34 cellular contexts compared by ENCODE assay signal in the genomic region with DNA sequence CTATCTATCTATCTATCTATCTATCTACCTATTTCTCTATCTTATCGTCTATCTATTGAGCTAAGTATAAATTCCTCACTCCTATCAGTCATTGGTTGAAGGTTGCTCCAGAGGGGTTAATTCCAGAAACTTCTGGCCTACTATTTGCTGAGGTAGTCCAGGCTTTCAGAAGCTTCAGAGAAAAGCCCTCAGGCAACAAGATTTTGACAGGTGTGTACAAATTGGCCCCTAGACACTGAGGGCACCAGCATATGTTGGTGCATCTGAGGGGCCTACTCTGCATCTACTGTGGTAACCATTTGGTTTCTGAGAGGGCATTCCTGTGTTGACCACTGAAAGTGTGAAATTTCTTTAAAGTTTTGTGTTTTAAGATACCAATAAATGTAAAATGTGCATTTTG.
DNase-seq lines count a peak whose midpoint lies in the region; ATAC-seq and TF ChIP-seq lines count a peak whose summit lies in the region.
"Had no signal": no experiment of that assay in that cellular context is flagged by ENCODE, and none has a peak within 500 bp of the region (broad histone marks: within the 10 kb centered on the region; RNA-seq: fewer than 3 reads in every experiment).

No MANE protein-coding gene starts in this region.

- H3K4me3 ChIP-seq in MM.1S (ENCODE audit: low read length), result no peak overlapping the region
- no peak overlapping the region for H3K4me3 ChIP-seq in trophoblast cell (ENCODE audit: low read depth, low read length)
- H3K4me3 ChIP-seq: A549; BLaER1; BLaER1 treated with 17β-estradiol and CSF1 and Interleukin-3, amounts not matched to agents 10 nM and 100 nM had no signal

- H3K9me3 Mint-ChIP-seq in HFFc6, result no peaks in the 10 kb centered on the region
- H3K9me3 Mint-ChIP-seq: CD14-positive monocyte; CD4-positive, alpha-beta T cell; CD8-positive, alpha-beta memory T cell; CD8-positive, alpha-beta T cell had no signal

- H3K4me1 ChIP-seq in MM.1S (ENCODE audit: low read length), result peaks cover 27% of the 10 kb centered on the region
- H3K4me1 ChIP-seq in trophoblast cell (ENCODE audit: control insufficient read depth in 1 of 2, insufficient read depth in 2 of 2, low read length in 2 of 2), result peaks cover 0 to 2% of the 10 kb centered on the region in 2 experiments
- H3K4me1 ChIP-seq: A549, BE2C, BLaER1, Caco-2 had no signal

- no peak for ATAC-seq in T-helper 17 cell
- no peak for ATAC-seq in HG03342 (IDR thresholded peaks at IDR 0.05; ENCODE audit: unreplicated experiment)
- ATAC-seq in GM21786 (IDR thresholded peaks at IDR 0.05; ENCODE audit: unreplicated experiment), result no peak
- ATAC-seq in GM18909 (IDR thresholded peaks at IDR 0.05; ENCODE audit: poor library complexity, unreplicated experiment), result no peak
- ATAC-seq: A549; CD8-positive, alpha-beta T cell had no signal

- H4K8ac ChIP-seq in trophoblast cell (ENCODE audit: low read depth, low read length), result no peak overlapping the region

- H3K27me3 Mint-ChIP-seq in T-helper 17 cell, result no peaks in the 10 kb centered on the region
- no peaks in the 10 kb centered on the region for H3K27me3 Mint-ChIP-seq in HFFc6 (ENCODE audit: insufficient read depth)
- H3K27me3 Mint-ChIP-seq: CD4-positive, alpha-beta memory T cell; CD4-positive, alpha-beta T cell; CD4-positive, CD25-positive, alpha-beta regulatory T cell; CD8-positive, alpha-beta memory T cell had no signal

- H3F3A ChIP-seq in MM.1S (ENCODE audit: insufficient read depth, low read length), result peaks cover 16% of the 10 kb centered on the region

- H2AK5ac ChIP-seq in trophoblast cell (ENCODE audit: low read length), result no peak overlapping the region

- no peak overlapping the region for H4K91ac ChIP-seq in trophoblast cell (ENCODE audit: low read depth, low read length)

- peaks cover 11% of the 10 kb centered on the region for H3K4me1 Mint-ChIP-seq in T-helper 17 cell
- H3K4me1 Mint-ChIP-seq in HFFc6 (ENCODE audit: low read depth), result peaks cover 5% of the 10 kb centered on the region; the same call in 1 of the 2 replicates

- H3K79me1 ChIP-seq in trophoblast cell (ENCODE audit: low read length), result no peaks in the 10 kb centered on the region

- H3K9ac ChIP-seq in MM.1S (ENCODE audit: low read length) (no peak overlapping the region), trophoblast cell (ENCODE audit: low read length) (no peak overlapping the region)
- H3K9ac ChIP-seq: BLaER1; BLaER1 treated with 17β-estradiol and CSF1 and Interleukin-3, amounts not matched to agents 10 nM and 100 nM had no signal

- no peak overlapping the region for H2BK5ac ChIP-seq in trophoblast cell (ENCODE audit: low read depth, low read length, poor library complexity)

- no peak overlapping the region for H3K14ac ChIP-seq in trophoblast cell (ENCODE audit: low read length)

- no peak overlapping the region for H3K18ac ChIP-seq in trophoblast cell (ENCODE audit: low read length)

- TF ChIP-seq CTCF in MM.1S (IDR thresholded peaks at IDR 0.05; ENCODE audit: low read length) (no peak), HFFc6 (IDR thresholded peaks at IDR 0.05) (no peak)

- no peak overlapping the region for H3K4ac ChIP-seq in trophoblast cell (ENCODE audit: low read depth, low read length)

- H3K79me2 ChIP-seq in MM.1S (ENCODE audit: low read length) (no peaks in the 10 kb centered on the region), trophoblast cell (ENCODE audit: control insufficient read depth, insufficient read depth, low read length, poor library complexity) (no peaks in the 10 kb centered on the region)

- H4K12ac ChIP-seq in trophoblast cell (ENCODE audit: low read depth, low read length), result no peak overlapping the region

- DNase-seq in MM.1S (peak; percentile 41), NCI-H69 (lab: John Stamatoyannopoulos, UW) (peak; percentile 58), T-helper 17 cell (no peak), trophoblast cell (peak; percentile 89 to 97), HFFc6 (no peak)
- DNase-seq: 8988T; ACHN; BE2C; C1 segment of cervical spinal cord; Caco-2; Calu3; CD4-positive, alpha-beta memory T cell; CD4-positive, alpha-beta T cell; CD4-positive, CD25-positive, alpha-beta regulatory T cell; CD8-positive, alpha-beta memory T cell; CD8-positive, alpha-beta T cell; COR-L47; DMS 273 treated with DMSO at 0.1 percent for 48 hours; DMS153; DMS53; DMS79; DMS79 treated with DMSO at 0.1 percent for 48 hours; DND-41; EL had no signal

- no peak overlapping the region for H2BK120ac ChIP-seq in trophoblast cell (ENCODE audit: insufficient read depth, low read length, poor library complexity)

- no CpG with 5 or more reads among the region's 1 CpG for WGBS in trophoblast cell (ENCODE audit: extremely low coverage, insufficient coverage, insufficient read length)

- no peak overlapping the region for H3K4me2 ChIP-seq in MM.1S (ENCODE audit: low read depth, low read length)
- no peak overlapping the region for H3K4me2 ChIP-seq in trophoblast cell (ENCODE audit: low read length)
- H3K4me2 ChIP-seq: A549; BLaER1; BLaER1 treated with 17β-estradiol and CSF1 and Interleukin-3, amounts not matched to agents 10 nM and 100 nM had no signal

- H3K9me2 ChIP-seq in MM.1S (replicated peaks; ENCODE audit: insufficient read depth, low read length), result no peaks in the 10 kb centered on the region

- no peak overlapping the region for H2BK12ac ChIP-seq in trophoblast cell (ENCODE audit: low read length)

- no peak overlapping the region for H3K23ac ChIP-seq in trophoblast cell (ENCODE audit: low read length)

- no peaks in the 10 kb centered on the region for H3K36me3 ChIP-seq in MM.1S (replicated peaks; ENCODE audit: insufficient read depth, low read length)
- H3K36me3 ChIP-seq in trophoblast cell (ENCODE audit: control insufficient read depth in 1 of 2, insufficient read depth in 2 of 2, low read length in 2 of 2), result no peaks in the 10 kb centered on the region
- H3K36me3 ChIP-seq: BE2C; BLaER1; BLaER1 treated with 17β-estradiol and CSF1 and Interleukin-3, amounts not matched to agents 10 nM and 100 nM had no signal

- H2AFZ ChIP-seq in MM.1S (ENCODE audit: low read length) (no peak overlapping the region), trophoblast cell (ENCODE audit: insufficient read depth, low read length, poor library complexity) (no peak overlapping the region)

- H3K36me3 Mint-ChIP-seq in T-helper 17 cell (ENCODE audit: low read depth) (no peaks in the 10 kb centered on the region), HFFc6 (ENCODE audit: low read depth) (no peaks in the 10 kb centered on the region)
- H3K36me3 Mint-ChIP-seq: CD14-positive monocyte; CD4-positive, alpha-beta memory T cell; CD4-positive, CD25-positive, alpha-beta regulatory T cell; CD8-positive, alpha-beta T cell had no signal

- H3K27ac ChIP-seq in MM.1S (ENCODE audit: low read length) (no peak overlapping the region), trophoblast cell (ENCODE audit: low read depth, low read length) (no peak overlapping the region)
- H3K27ac ChIP-seq: 22Rv1; A549; BLaER1; BLaER1 treated with 17β-estradiol and CSF1 and Interleukin-3, amounts not matched to agents 10 nM and 100 nM; C4-2B had no signal

- no peaks in the 10 kb centered on the region for H3K27me3 ChIP-seq in MM.1S (replicated peaks; ENCODE audit: insufficient read depth, low read length)
- no peaks in the 10 kb centered on the region for H3K27me3 ChIP-seq in trophoblast cell (ENCODE audit: insufficient read depth, low read length)
- H3K27me3 ChIP-seq: BE2C; BLaER1; BLaER1 treated with 17β-estradiol and CSF1 and Interleukin-3, amounts not matched to agents 10 nM and 100 nM had no signal

- no peaks in the 10 kb centered on the region for H3K9me3 ChIP-seq in MM.1S (replicated peaks; ENCODE audit: insufficient read depth, low read length)
- no peaks in the 10 kb centered on the region for H3K9me3 ChIP-seq in T-helper 17 cell (ENCODE audit: control insufficient read depth, low read length, poor library complexity, severe bottlenecking)
- H3K9me3 ChIP-seq in trophoblast cell (ENCODE audit: insufficient read depth, low read depth, low read length), result no peaks in the 10 kb centered on the region
- H3K9me3 ChIP-seq: A549; BE2C; BLaER1; BLaER1 treated with 17β-estradiol and CSF1 and Interleukin-3, amounts not matched to agents 10 nM and 100 nM; Caco-2 had no signal

- H4K20me1 ChIP-seq in MM.1S (ENCODE audit: insufficient read depth, low read length), result no peaks in the 10 kb centered on the region
- H4K20me1 ChIP-seq: BLaER1; BLaER1 treated with 17β-estradiol and CSF1 and Interleukin-3, amounts not matched to agents 10 nM and 100 nM had no signal

- H3K27ac Mint-ChIP-seq in T-helper 17 cell, result peak overlapping the region; percentile 3
- no peak overlapping the region for H3K27ac Mint-ChIP-seq in HFFc6
- H3K27ac Mint-ChIP-seq: B cell; CD14-positive monocyte; CD4-positive, alpha-beta memory T cell; CD4-positive, alpha-beta T cell; CD8-positive, alpha-beta T cell had no signal

- H3K4me3 Mint-ChIP-seq in T-helper 17 cell (no peak overlapping the region), HFFc6 (no peak overlapping the region)
- H3K4me3 Mint-ChIP-seq: B cell; CD14-positive monocyte; CD4-positive, alpha-beta T cell; CD4-positive, CD25-positive, alpha-beta regulatory T cell; CD8-positive, alpha-beta memory T cell; CD8-positive, alpha-beta T cell had no signal

Comparison
In these comparisons a context has a peak if more than half of its experiments do, and no peak if none do; other contexts are left out.
1. DNase-seq: peak in MM.1S (single experiment), NCI-H69 (single experiment) and trophoblast cell (2 of 2); none in T-helper 17 cell (0 of 3) and HFFc6 (single experiment).